Comparison of ENCODE assay signal across 1 cellular context in the genomic region with DNA sequence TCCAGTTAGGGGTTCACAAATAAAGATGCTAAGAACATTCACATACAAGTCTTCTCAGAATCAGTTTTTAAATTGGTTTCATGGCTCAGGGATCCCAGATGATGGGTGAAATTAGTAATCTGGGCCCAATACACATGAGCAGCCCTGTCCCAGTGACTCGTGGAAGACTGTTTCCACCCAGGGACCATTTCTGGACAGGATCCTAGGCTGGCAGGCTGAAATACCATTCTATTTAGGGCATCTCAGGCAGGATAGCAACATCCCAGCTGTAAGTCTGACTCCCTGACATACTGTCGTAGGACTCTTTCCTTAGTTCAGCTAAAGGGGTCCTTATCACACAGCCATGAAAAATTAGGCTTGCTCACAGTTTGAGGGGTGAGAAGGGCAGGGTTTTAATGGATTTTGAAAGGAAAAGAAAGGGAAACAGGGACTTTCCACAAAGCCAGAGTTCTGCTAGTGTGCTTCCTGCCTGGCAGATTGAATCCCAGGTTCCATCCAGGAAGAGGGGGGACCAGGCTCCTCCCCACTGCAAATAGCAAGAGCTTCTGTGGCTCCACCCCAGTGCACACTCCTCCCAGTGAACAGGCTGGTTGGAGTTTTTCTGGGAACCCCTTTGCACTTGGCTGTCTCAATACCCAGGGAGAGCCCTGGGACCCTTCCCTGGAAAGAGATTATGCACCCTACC.
TF ChIP-seq lines count a peak whose summit lies in the region.

No MANE protein-coding gene starts in this region.

TF ChIP-seq in GM23338, 12 proteins besides CTCF, POLR2A, EP300 and RAD21 (continued from another document):
- TF ChIP-seq REST (IDR thresholded peaks at IDR 0.05; ENCODE audit: unreplicated experiment) = no peak
- TF ChIP-seq JUNB (IDR thresholded peaks at IDR 0.05; ENCODE audit: unreplicated experiment) = no peak
- no peak for TF ChIP-seq CREB1 (CRISPR knock-in tag; IDR thresholded peaks at IDR 0.05; ENCODE audit: low read depth)
- TF ChIP-seq, protein P1, sequence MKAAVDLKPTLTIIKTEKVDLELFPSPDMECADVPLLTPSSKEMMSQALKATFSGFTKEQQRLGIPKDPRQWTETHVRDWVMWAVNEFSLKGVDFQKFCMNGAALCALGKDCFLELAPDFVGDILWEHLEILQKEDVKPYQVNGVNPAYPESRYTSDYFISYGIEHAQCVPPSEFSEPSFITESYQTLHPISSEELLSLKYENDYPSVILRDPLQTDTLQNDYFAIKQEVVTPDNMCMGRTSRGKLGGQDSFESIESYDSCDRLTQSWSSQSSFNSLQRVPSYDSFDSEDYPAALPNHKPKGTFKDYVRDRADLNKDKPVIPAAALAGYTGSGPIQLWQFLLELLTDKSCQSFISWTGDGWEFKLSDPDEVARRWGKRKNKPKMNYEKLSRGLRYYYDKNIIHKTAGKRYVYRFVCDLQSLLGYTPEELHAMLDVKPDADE (IDR thresholded peaks at IDR 0.05) = no peak
- no peak for TF ChIP-seq ZNF331 (CRISPR knock-in tag; IDR thresholded peaks at IDR 0.05; ENCODE audit: low read depth)
- TF ChIP-seq ZNF114 (CRISPR knock-in tag; IDR thresholded peaks at IDR 0.05) = no peak
- TF ChIP-seq POLR2AphosphoS5 (IDR thresholded peaks at IDR 0.05; ENCODE audit: low read depth) = no peak
- TF ChIP-seq ZNF462 (CRISPR knock-in tag; IDR thresholded peaks at IDR 0.05) = no peak
- no peak for TF ChIP-seq STAT1 (IDR thresholded peaks at IDR 0.05; ENCODE audit: unreplicated experiment)
- no peak for TF ChIP-seq NANOG (IDR thresholded peaks at IDR 0.05; ENCODE audit: borderline replicate concordance)
- TF ChIP-seq EZH2 (IDR thresholded peaks at IDR 0.05; ENCODE audit: low read depth, unreplicated experiment) = no peak
